In the genomic region with DNA sequence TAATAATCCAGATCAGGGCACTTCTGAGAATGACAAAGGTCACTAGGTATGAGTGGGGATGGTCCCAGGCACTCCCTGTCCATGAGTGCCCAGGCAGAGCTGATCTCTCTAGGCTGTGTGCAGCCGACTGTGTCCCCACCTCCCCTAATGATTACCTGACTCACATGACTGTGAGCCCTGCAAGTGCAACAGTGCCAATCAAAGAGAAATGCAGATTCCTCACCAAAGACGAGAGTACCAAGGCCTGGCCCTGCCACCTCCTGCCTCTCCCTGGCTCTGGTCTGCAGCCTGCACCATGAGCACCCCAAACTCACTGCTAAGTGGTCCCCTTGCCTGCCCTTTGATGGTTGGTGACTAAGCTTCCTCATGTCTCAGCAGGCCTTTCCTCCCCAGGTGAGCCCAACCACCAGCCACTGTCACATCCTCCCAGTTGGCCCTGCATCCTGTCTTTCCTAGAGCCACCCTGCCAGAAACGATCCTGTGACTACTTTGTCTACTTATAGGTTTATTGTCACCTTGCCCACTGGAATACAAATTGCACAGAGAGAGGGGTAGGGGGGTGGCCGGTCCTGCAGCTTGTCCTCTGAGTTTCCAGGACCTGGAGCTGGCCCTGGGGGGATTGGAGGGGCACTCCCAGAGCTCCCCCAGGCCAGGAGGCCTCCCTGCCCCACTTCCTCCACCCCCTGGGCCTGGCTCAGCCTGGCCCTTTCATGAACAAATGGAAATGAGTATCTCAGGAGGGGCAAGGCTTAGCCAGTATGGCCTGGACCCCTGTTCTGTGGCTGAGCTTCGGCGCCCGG, we compare ENCODE assay signal across 13 cellular contexts. TPM values are rescaled to one million over a fixed set of nuclear protein-coding genes. Genes with fewer than 3 reads are reported as not detected.
DNase-seq lines count a peak whose midpoint lies in the region; ATAC-seq and TF ChIP-seq lines count a peak whose summit lies in the region.
"Had no signal": no experiment of that assay in that cellular context is flagged by ENCODE, and none has a peak within 500 bp of the region (broad histone marks: within the 10 kb centered on the region; RNA-seq: fewer than 3 reads in every experiment).

No MANE protein-coding gene starts in this region.

- intact Hi-C loops in CD4-positive, alpha-beta memory T cell (cut with micrococcal nuclease) = loop anchor here (1.0 kb wide), 1 partner anchor 12 kb away; no protein-coding TSS in a partner anchor
- intact Hi-C loops in CD14-positive monocyte (cut with micrococcal nuclease) = no loop called here

- H2AFZ ChIP-seq in Loucy (ENCODE audit: low read length) = no peak overlapping the region

- no peaks in the 10 kb centered on the region for H4K20me1 ChIP-seq in Loucy (ENCODE audit: insufficient read depth, low read length, poor library complexity, severe bottlenecking)

- H3K4me1 Mint-ChIP-seq in CD4-positive, alpha-beta memory T cell = peaks cover 11 to 33% (median 22%) of the 10 kb centered on the region in 4 donors
- H3K4me1 Mint-ChIP-seq in CD14-positive monocyte = peaks cover 2% of the 10 kb centered on the region

- peak overlapping the region in 6 of 7 donors; percentile 7 to 86 (median 46) for H3K27ac Mint-ChIP-seq in CD4-positive, alpha-beta memory T cell
- peak overlapping the region in 1 of 7 donors; percentile 65 for H3K27ac Mint-ChIP-seq in CD14-positive monocyte

- H3K36me3 ChIP-seq in CD4-positive, alpha-beta memory T cell (ENCODE audit: insufficient read depth, low read length) = no peaks in the 10 kb centered on the region
- no peaks in the 10 kb centered on the region for H3K36me3 ChIP-seq in Loucy (ENCODE audit: insufficient read depth, low read length)
- H3K36me3 ChIP-seq: transverse colon had no signal

- H3F3A ChIP-seq in Loucy (ENCODE audit: low read depth) = no peaks in the 10 kb centered on the region; the same call in 1 of the 2 replicates

- H3K27me3 Mint-ChIP-seq in CD4-positive, alpha-beta memory T cell = no peaks in the 10 kb centered on the region
- peaks cover 2 to 7% (median 3%) of the 10 kb centered on the region in 3 donors for H3K27me3 Mint-ChIP-seq in CD14-positive monocyte (ENCODE audit: low read depth in 3 of 3)

- peak in 4 of 5 donors; percentile 19 to 74 (median 34) for DNase-seq in CD4-positive, alpha-beta memory T cell
- DNase-seq in activated T-cell treated with anti-CD3 and anti-CD28 coated beads for 48 hours (ENCODE audit: low read depth) = peak; percentile 26
- DNase-seq in foreskin keratinocyte = peak in 1 of 2 donors; percentile 30
- DNase-seq in NCI-H748 treated with DMSO at 0.1 percent for 48 hours (lab: John Stamatoyannopoulos, UW) = no peak
- no peak for DNase-seq in HuH-7.5 (ENCODE audit: low spot score)
- no peak for DNase-seq in NCI-H1694 (lab: John Stamatoyannopoulos, UW)
- DNase-seq in CD14-positive monocyte (ENCODE audit: low spot score) = no peak
- DNase-seq: posterior cingulate gyrus had no signal

- peaks cover 0 to 3% (median 0%) of the 10 kb centered on the region in 8 donors for H3K9me3 Mint-ChIP-seq in CD4-positive, alpha-beta memory T cell
- peaks cover 0 to 14% (median 6%) of the 10 kb centered on the region in 7 donors for H3K9me3 Mint-ChIP-seq in CD14-positive monocyte

- no peak overlapping the region for H3K4me3 ChIP-seq in CD4-positive, alpha-beta memory T cell (ENCODE audit: low read length in 2 of 2)
- peak overlapping the region; percentile 52 for H3K4me3 ChIP-seq in Loucy (ENCODE audit: low read length, poor library complexity, severe bottlenecking)
- H3K4me3 ChIP-seq: lung, transverse colon had no signal

- H3K27ac ChIP-seq in CD4-positive, alpha-beta memory T cell (ENCODE audit: low read depth, low read length) = no peak overlapping the region
- H3K27ac ChIP-seq in foreskin keratinocyte = no peak overlapping the region
- H3K27ac ChIP-seq: transverse colon had no signal

- peak overlapping the region; percentile 66 for H3K4me2 ChIP-seq in Loucy (ENCODE audit: low read depth, low read length, poor library complexity, severe bottlenecking)

- ATAC-seq in foreskin keratinocyte = peak; percentile 86

- POLR2A ChIA-PET in CD4-positive, alpha-beta memory T cell (lab: Charles Lee; ENCODE audit: partially characterized antibody) = interaction anchor here (0.9 to 2.7 kb wide), 5 partner anchors 9 to 55 kb away, joined by 3 to 11 read pairs (median 8); no protein-coding TSS in a partner anchor

- H3K36me3 Mint-ChIP-seq in CD4-positive, alpha-beta memory T cell = no peaks in the 10 kb centered on the region
- no peaks in the 10 kb centered on the region for H3K36me3 Mint-ChIP-seq in CD14-positive monocyte

- peak overlapping the region; percentile 80 for H3K9ac ChIP-seq in Loucy (ENCODE audit: low read depth, low read length, poor library complexity, severe bottlenecking)

- peak overlapping the region in 5 of 8 donors; percentile 22 to 76 (median 57) for H3K4me3 Mint-ChIP-seq in CD4-positive, alpha-beta memory T cell
- no peak overlapping the region for H3K4me3 Mint-ChIP-seq in CD14-positive monocyte

- no peaks in the 10 kb centered on the region for H3K9me2 ChIP-seq in Loucy (replicated peaks; ENCODE audit: low read depth, low read length)

- no peaks in the 10 kb centered on the region for H3K27me3 ChIP-seq in CD4-positive, alpha-beta memory T cell (ENCODE audit: insufficient read depth, low read length)
- H3K27me3 ChIP-seq in Loucy (ENCODE audit: insufficient read depth, low read length, poor library complexity, severe bottlenecking) (no peaks in the 10 kb centered on the region), foreskin keratinocyte (peaks cover 32% of the 10 kb centered on the region)
- H3K27me3 ChIP-seq: transverse colon had no signal

- no peak for TF ChIP-seq CTCF in Loucy (conservative IDR thresholded peaks at IDR 0.05; ENCODE audit: low read length)
- no peak for TF ChIP-seq CTCF in foreskin keratinocyte (conservative IDR thresholded peaks at IDR 0.05)
- no peak for TF ChIP-seq CTCF in CD14-positive monocyte (IDR thresholded peaks at IDR 0.05)

- no peaks in the 10 kb centered on the region for H3K9me3 ChIP-seq in CD4-positive, alpha-beta memory T cell (ENCODE audit: control insufficient read depth in 1 of 2, low read length in 2 of 2)
- peaks cover 8% of the 10 kb centered on the region; the same call in 1 of the 2 replicates for H3K9me3 ChIP-seq in Loucy (ENCODE audit: insufficient read depth, low read depth, low read length)

- H3K79me2 ChIP-seq in Loucy (ENCODE audit: insufficient read depth, low read length) = no peaks in the 10 kb centered on the region

- H3K4me1 ChIP-seq in CD4-positive, alpha-beta memory T cell (ENCODE audit: insufficient read depth, low read length) = peaks cover 26% of the 10 kb centered on the region
- H3K4me1 ChIP-seq in Loucy (ENCODE audit: insufficient read depth, low read length, poor library complexity, severe bottlenecking) (peaks cover 59% of the 10 kb centered on the region), foreskin keratinocyte (no peaks in the 10 kb centered on the region)

- CTCF ChIA-PET in CD4-positive, alpha-beta memory T cell (lab: Charles Lee; ENCODE audit: partially characterized antibody) = interaction anchor here (1.3 to 4.4 kb wide), 4 partner anchors 17 to 230 kb away, joined by 3 to 17 read pairs (median 8); no protein-coding TSS in a partner anchor

RNA-seq across cellular contexts. Expression of a gene that starts 22.4 kb away (rescaled TPM):
- 1 to 10 TPM in 1 of 2 experiments, under 1 TPM in 1; 0.81 to 1.3 TPM for total RNA-seq in CD4-positive, alpha-beta memory T cell
- under 1 TPM; 0.19 to 0.75 TPM for polyA plus RNA-seq in CD4-positive, alpha-beta memory T cell
- total RNA-seq in foreskin keratinocyte = not detected in 2 replicates
- polyA plus RNA-seq in foreskin keratinocyte (not detected in 2 replicates), CD14-positive monocyte (not detected)
- total RNA-seq: M059J, NCI-H460 had no signal

RNA-seq across cellular contexts. Expression of a gene that starts 44.7 kb away (rescaled TPM):
- total RNA-seq in CD4-positive, alpha-beta memory T cell = not detected
- not detected for polyA plus RNA-seq in CD4-positive, alpha-beta memory T cell
- not detected in 2 replicates for total RNA-seq in foreskin keratinocyte
- polyA plus RNA-seq in foreskin keratinocyte = not detected in 2 replicates
- polyA plus RNA-seq in CD14-positive monocyte = not detected
- total RNA-seq: lung, M059J, NCI-H460, transverse colon had no signal
- polyA plus RNA-seq: lung had no signal

Comparison
In these comparisons a context has a peak if more than half of its experiments do, and no peak if none do; other contexts are left out.
1. DNase-seq: peak in CD4-positive, alpha-beta memory T cell (4 of 5) and activated T-cell treated with anti-CD3 and anti-CD28 coated beads for 48 hours (single experiment); none in NCI-H748 treated with DMSO at 0.1 percent for 48 hours (single experiment), HuH-7.5 (single experiment), NCI-H1694 (single experiment) and CD14-positive monocyte (single experiment).
2. H3K4me3 Mint-ChIP-seq: peak in CD4-positive, alpha-beta memory T cell (5 of 8); none in CD14-positive monocyte (0 of 2).